Comparison of ENCODE assay signal across 5 cellular contexts in genomic region chr13:20227288-20227687, GRCh38. TPM values are rescaled to one million over a fixed set of nuclear protein-coding genes. Genes with fewer than 3 reads are reported as not detected.
"Had no signal": no experiment of that assay in that cellular context is flagged by ENCODE, and none has a peak within 500 bp of the region (broad histone marks: within the 10 kb centered on the region; RNA-seq: fewer than 3 reads in every experiment).

No MANE protein-coding gene starts in this region.

- DNase-seq: GM23248, GOT3, H9, HCEC 1CT, IMR-90 had no signal

- H3K4me3 ChIP-seq: GM23248 had no signal

- H3K27ac ChIP-seq: GM23248 had no signal

- H3K27ac Mint-ChIP-seq: H9 had no signal

- H3K4me3 Mint-ChIP-seq: H9 had no signal

RNA-seq across cellular contexts. Expression of gene GJB6, which starts 4.8 kb away (rescaled TPM):
- total RNA-seq: GM23248, H9, IMR-90 had no signal
